In the genomic region with DNA sequence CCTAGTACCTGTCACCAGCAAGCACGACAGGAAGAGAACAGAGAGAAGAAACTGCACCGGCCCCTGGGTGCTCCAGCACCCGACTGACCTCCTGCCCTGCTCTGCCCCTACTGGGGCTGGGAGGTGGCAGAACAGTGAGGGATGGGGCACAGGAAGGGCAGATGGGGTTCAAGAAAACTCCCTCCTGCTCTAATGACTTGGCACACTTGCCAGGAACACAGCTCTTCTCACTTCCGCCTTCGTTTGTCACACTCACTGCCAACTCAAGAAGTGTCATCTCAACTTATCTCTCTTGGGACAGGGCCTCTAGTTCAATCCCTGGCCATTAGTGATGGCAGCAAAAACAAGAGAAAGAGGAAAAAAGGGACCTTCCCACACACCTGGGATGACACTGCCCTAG, we compare ENCODE assay signal across 9 cellular contexts. TPM values are rescaled to one million over a fixed set of nuclear protein-coding genes. Genes with fewer than 3 reads are reported as not detected.
DNase-seq lines count a peak whose midpoint lies in the region; ATAC-seq, FAIRE-seq and TF ChIP-seq lines count a peak whose summit lies in the region.
"Had no signal": no experiment of that assay in that cellular context is flagged by ENCODE, and none has a peak within 500 bp of the region (broad histone marks: within the 10 kb centered on the region; RNA-seq: fewer than 3 reads in every experiment).

No MANE protein-coding gene starts in this region.

- POLR2A ChIA-PET in CD4-positive, alpha-beta memory T cell (lab: Charles Lee; ENCODE audit: partially characterized antibody) = interaction anchor here (1.2 to 3.2 kb wide), 8 partner anchors 9 to 83 kb away, joined by 3 to 22 read pairs (median 8); a partner anchor contains a TSS
- POLR2A ChIA-PET in activated CD4-positive, alpha-beta memory T cell treated with anti-CD3 and anti-CD28 coated beads, Interleukin-2, amount 10 ng/mL, durations not matched to agents 7 days and 5 days (lab: Charles Lee) = interaction anchor here (1.0 to 9.6 kb wide), 15 partner anchors 9 to 71 kb away, joined by 3 to 85 read pairs (median 4); a partner anchor contains a TSS
- POLR2A ChIA-PET in naive thymus-derived CD4-positive, alpha-beta T cell (lab: Charles Lee) = interaction anchor here (0.7 to 10.5 kb wide), 9 partner anchors 10 to 83 kb away, joined by 3 to 88 read pairs (median 12); a partner anchor contains a TSS

- peaks cover 0 to 5% (median 0%) of the 10 kb centered on the region in 8 donors for H3K9me3 Mint-ChIP-seq in CD4-positive, alpha-beta memory T cell
- H3K9me3 Mint-ChIP-seq in activated CD4-positive, alpha-beta memory T cell treated with anti-CD3 and anti-CD28 coated beads, Interleukin-2, amount 10 ng/mL, durations not matched to agents 7 days and 5 days = no peaks in the 10 kb centered on the region
- peaks cover 0 to 1% (median 0%) of the 10 kb centered on the region in 11 donors for H3K9me3 Mint-ChIP-seq in naive thymus-derived CD4-positive, alpha-beta T cell

- H3K4me1 Mint-ChIP-seq in CD4-positive, alpha-beta memory T cell = peaks cover 48 to 100% (median 75%) of the 10 kb centered on the region in 4 donors
- peaks cover 96% of the 10 kb centered on the region for H3K4me1 Mint-ChIP-seq in activated CD4-positive, alpha-beta memory T cell treated with anti-CD3 and anti-CD28 coated beads, Interleukin-2, amount 10 ng/mL, durations not matched to agents 7 days and 5 days
- H3K4me1 Mint-ChIP-seq in naive thymus-derived CD4-positive, alpha-beta T cell = peaks cover 40 to 88% (median 55%) of the 10 kb centered on the region in 7 donors

- H3K9me3 ChIP-seq in CD4-positive, alpha-beta memory T cell (ENCODE audit: control insufficient read depth in 1 of 2, low read length in 2 of 2) = no peaks in the 10 kb centered on the region
- H3K9me3 ChIP-seq in naive thymus-derived CD4-positive, alpha-beta T cell (ENCODE audit: control insufficient read depth in 2 of 3, low read length in 3 of 3) = no peaks in the 10 kb centered on the region

- no peaks in the 10 kb centered on the region for H3K27me3 ChIP-seq in CD4-positive, alpha-beta memory T cell (ENCODE audit: insufficient read depth, low read length)
- no peaks in the 10 kb centered on the region for H3K27me3 ChIP-seq in naive thymus-derived CD4-positive, alpha-beta T cell (ENCODE audit: control insufficient read depth in 2 of 2, insufficient read depth in 2 of 2, low read length in 2 of 2)

- no peak for DNase-seq in CD4-positive, alpha-beta memory T cell
- peak; percentile 30 for DNase-seq in GM19239 (ENCODE audit: insufficient read length, low spot score)
- peak; percentile 39 for DNase-seq in activated CD4-positive, alpha-beta memory T cell treated with anti-CD3 and anti-CD28 coated beads, Interleukin-2, amount 10 ng/mL, durations not matched to agents 7 days and 5 days
- no peak for DNase-seq in naive thymus-derived CD4-positive, alpha-beta T cell
- no peak for DNase-seq in NCI-H748 (lab: John Stamatoyannopoulos, UW; ENCODE audit: unreplicated experiment)
- DNase-seq in GM10266 (ENCODE audit: extremely low spot score) = no peak
- DNase-seq in amygdala (lab: John Stamatoyannopoulos, UW) = no peak
- DNase-seq in NCI-H1105 (lab: John Stamatoyannopoulos, UW) = no peak

- no peaks in the 10 kb centered on the region for H3K27me3 Mint-ChIP-seq in CD4-positive, alpha-beta memory T cell
- H3K27me3 Mint-ChIP-seq in activated CD4-positive, alpha-beta memory T cell treated with anti-CD3 and anti-CD28 coated beads, Interleukin-2, amount 10 ng/mL, durations not matched to agents 7 days and 5 days = no peaks in the 10 kb centered on the region
- no peaks in the 10 kb centered on the region for H3K27me3 Mint-ChIP-seq in naive thymus-derived CD4-positive, alpha-beta T cell

- peak; percentile 53 for ATAC-seq in naive thymus-derived CD4-positive, alpha-beta T cell

- peaks cover 54% of the 10 kb centered on the region for H3K36me3 ChIP-seq in CD4-positive, alpha-beta memory T cell (ENCODE audit: insufficient read depth, low read length)
- peaks cover 0 to 63% (median 7%) of the 10 kb centered on the region in 3 experiments for H3K36me3 ChIP-seq in naive thymus-derived CD4-positive, alpha-beta T cell (ENCODE audit: control insufficient read depth in 2 of 3, insufficient read depth in 3 of 3, low read length in 3 of 3)

- CTCF ChIA-PET in CD4-positive, alpha-beta memory T cell (lab: Charles Lee; ENCODE audit: partially characterized antibody) = interaction anchor here (0.8 to 10.1 kb wide), 18 partner anchors 10 to 152 kb away, joined by 3 to 153 read pairs (median 5); a partner anchor contains a TSS
- CTCF ChIA-PET in activated CD4-positive, alpha-beta memory T cell treated with anti-CD3 and anti-CD28 coated beads, Interleukin-2, amount 10 ng/mL, durations not matched to agents 7 days and 5 days (lab: Charles Lee) = interaction anchor here (0.9 to 4.8 kb wide), 15 partner anchors 8 to 83 kb away, joined by 3 to 92 read pairs (median 4); a partner anchor contains a TSS
- CTCF ChIA-PET in naive thymus-derived CD4-positive, alpha-beta T cell (lab: Charles Lee) = interaction anchor here (0.5 to 8.4 kb wide), 17 partner anchors 7 to 143 kb away, joined by 3 to 142 read pairs (median 4); a partner anchor contains a TSS

- intact Hi-C loops in CD4-positive, alpha-beta memory T cell (cut with micrococcal nuclease) = loop anchor here (1.0 kb wide), 1 partner anchor 70 kb away; no protein-coding TSS in a partner anchor
- intact Hi-C loops in naive thymus-derived CD4-positive, alpha-beta T cell (cut with micrococcal nuclease) = loop anchor here (1.0 kb wide), 2 partner anchors 70 to 219 kb away; no protein-coding TSS in a partner anchor

- no peak for TF ChIP-seq CTCF in GM10266 (IDR thresholded peaks at IDR 0.05; ENCODE audit: control insufficient read depth, insufficient read depth, low read depth, missing control alignments)

- peak; percentile 82 for FAIRE-seq in GM19239 (lab: Jason Lieb, UNC)

- peak overlapping the region; percentile 59 to 94 (median 90) for H3K27ac Mint-ChIP-seq in CD4-positive, alpha-beta memory T cell
- H3K27ac Mint-ChIP-seq in activated CD4-positive, alpha-beta memory T cell treated with anti-CD3 and anti-CD28 coated beads, Interleukin-2, amount 10 ng/mL, durations not matched to agents 7 days and 5 days = peak overlapping the region; percentile 96
- H3K27ac Mint-ChIP-seq in naive thymus-derived CD4-positive, alpha-beta T cell = peak overlapping the region in 5 of 9 donors; percentile 10 to 80 (median 67)

- H3K36me3 Mint-ChIP-seq in CD4-positive, alpha-beta memory T cell = peaks cover 86 to 91% of the 10 kb centered on the region in 2 donors
- H3K36me3 Mint-ChIP-seq in activated CD4-positive, alpha-beta memory T cell treated with anti-CD3 and anti-CD28 coated beads, Interleukin-2, amount 10 ng/mL, durations not matched to agents 7 days and 5 days (ENCODE audit: low read depth) = peaks cover 98% of the 10 kb centered on the region
- peaks cover 20 to 82% (median 38%) of the 10 kb centered on the region in 5 donors for H3K36me3 Mint-ChIP-seq in naive thymus-derived CD4-positive, alpha-beta T cell

- peak overlapping the region; percentile 41 for H3K27ac ChIP-seq in CD4-positive, alpha-beta memory T cell (ENCODE audit: low read depth, low read length)
- no peak overlapping the region for H3K27ac ChIP-seq in naive thymus-derived CD4-positive, alpha-beta T cell (ENCODE audit: low read depth, low read length)
- H3K27ac ChIP-seq: VCaP had no signal

- H3K4me3 ChIP-seq in CD4-positive, alpha-beta memory T cell (ENCODE audit: low read length in 2 of 2) = no peak overlapping the region
- H3K4me3 ChIP-seq in naive thymus-derived CD4-positive, alpha-beta T cell (ENCODE audit: low read length) = no peak overlapping the region

- peak overlapping the region; percentile 27 to 92 (median 84) for H3K4me3 Mint-ChIP-seq in CD4-positive, alpha-beta memory T cell
- peak overlapping the region; percentile 89 for H3K4me3 Mint-ChIP-seq in activated CD4-positive, alpha-beta memory T cell treated with anti-CD3 and anti-CD28 coated beads, Interleukin-2, amount 10 ng/mL, durations not matched to agents 7 days and 5 days
- no peak overlapping the region for H3K4me3 Mint-ChIP-seq in naive thymus-derived CD4-positive, alpha-beta T cell

- peaks cover 82% of the 10 kb centered on the region for H3K4me1 ChIP-seq in CD4-positive, alpha-beta memory T cell (ENCODE audit: insufficient read depth, low read length)
- H3K4me1 ChIP-seq in naive thymus-derived CD4-positive, alpha-beta T cell (ENCODE audit: control insufficient read depth in 2 of 2, insufficient read depth in 2 of 2, low read length in 2 of 2) = peaks cover 23 to 81% of the 10 kb centered on the region in 2 donors

RNA-seq across cellular contexts. Expression of a gene that starts 42.7 kb away (rescaled TPM):
- 100 to 1,000 TPM; 150 to 158 TPM for total RNA-seq in CD4-positive, alpha-beta memory T cell
- polyA plus RNA-seq in CD4-positive, alpha-beta memory T cell = 100 to 1,000 TPM; 411 to 591 TPM
- total RNA-seq in activated CD4-positive, alpha-beta memory T cell treated with anti-CD3 and anti-CD28 coated beads, Interleukin-2, amount 10 ng/mL, durations not matched to agents 7 days and 5 days = 100 to 1,000 TPM; 118 to 122 TPM
- total RNA-seq in naive thymus-derived CD4-positive, alpha-beta T cell = 100 to 1,000 TPM in 2 of 5 experiments, 10 to 100 TPM in 3; 60.9 to 132 (median 92.3) TPM
- polyA plus RNA-seq in naive thymus-derived CD4-positive, alpha-beta T cell = 100 to 1,000 TPM; 400 to 414 TPM

Comparison
In these comparisons a context has a peak if more than half of its experiments do, and no peak if none do; other contexts are left out.
1. DNase-seq: peak in GM19239 (single experiment) and activated CD4-positive, alpha-beta memory T cell treated with anti-CD3 and anti-CD28 coated beads, Interleukin-2, amount 10 ng/mL, durations not matched to agents 7 days and 5 days (single experiment); none in CD4-positive, alpha-beta memory T cell (0 of 5), naive thymus-derived CD4-positive, alpha-beta T cell (0 of 9), NCI-H748 (single experiment), GM10266 (single experiment), amygdala (0 of 56) and NCI-H1105 (single experiment).
2. H3K4me3 Mint-ChIP-seq: peak in CD4-positive, alpha-beta memory T cell (8 of 8) and activated CD4-positive, alpha-beta memory T cell treated with anti-CD3 and anti-CD28 coated beads, Interleukin-2, amount 10 ng/mL, durations not matched to agents 7 days and 5 days (single experiment); none in naive thymus-derived CD4-positive, alpha-beta T cell (0 of 10).
3. Peak in every context shown above with its lines, with median percentiles within 50 percentile points of each other: H3K27ac Mint-ChIP-seq.